In the genomic region with DNA sequence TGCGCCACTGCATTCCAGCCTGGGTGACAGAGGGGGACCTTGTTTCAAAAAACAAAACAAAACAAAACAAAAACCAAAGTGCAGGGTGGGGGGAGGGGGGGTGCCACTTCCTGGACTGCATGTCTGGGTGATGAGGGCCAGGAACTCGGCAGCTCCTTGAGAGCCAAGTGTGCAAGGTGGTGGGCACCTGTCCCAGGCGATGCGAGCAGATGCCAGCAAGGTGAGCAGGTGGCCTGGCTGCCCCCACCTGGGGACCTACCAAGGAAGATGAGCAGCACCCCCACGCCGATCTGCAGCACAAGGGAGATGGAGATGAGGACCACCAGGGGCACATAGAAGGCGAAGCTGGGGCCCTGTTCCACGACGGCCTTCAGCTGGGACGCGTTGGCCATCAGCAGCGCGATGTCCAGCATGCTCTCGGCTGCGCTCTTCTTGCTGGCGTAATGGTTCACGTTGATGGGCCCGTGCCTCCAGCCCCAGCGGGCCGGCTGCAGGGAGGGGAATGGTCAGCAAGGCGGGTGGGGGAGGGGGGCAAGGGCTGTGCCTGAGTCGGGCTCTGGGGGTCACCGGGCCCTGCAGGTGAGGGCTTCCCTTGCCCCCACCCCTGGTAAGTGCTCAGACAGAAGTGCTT, we compare ENCODE assay signal across 10 cellular contexts. TPM values are rescaled to one million over a fixed set of nuclear protein-coding genes. Genes with fewer than 3 reads are reported as not detected.
A peak's percentile ranks its signal among the peaks of the same experiment; 100 is the strongest.
DNase-seq lines count a peak whose midpoint lies in the region; ATAC-seq and TF ChIP-seq lines count a peak whose summit lies in the region.
"Had no signal": no experiment of that assay in that cellular context is flagged by ENCODE, and none has a peak within 500 bp of the region (broad histone marks: within the 10 kb centered on the region; RNA-seq: fewer than 3 reads in every experiment).

No MANE protein-coding gene starts in this region.

- H3K27me3 ChIP-seq in BE2C = no peaks in the 10 kb centered on the region
- H3K27me3 ChIP-seq in Peyer's patch = no peaks in the 10 kb centered on the region
- H3K27me3 ChIP-seq in endodermal cell (ENCODE audit: control insufficient read depth, insufficient read depth, low read length, poor library complexity, severe bottlenecking) = no peaks in the 10 kb centered on the region

- no peak overlapping the region for H3K27ac Mint-ChIP-seq in endodermal cell
- H3K27ac Mint-ChIP-seq in endothelial cell (ENCODE audit: unreplicated experiment) = no peak overlapping the region

- H3K4me1 ChIP-seq in BE2C (peaks cover 15% of the 10 kb centered on the region; the same call in 1 of the 2 replicates), Peyer's patch (peaks cover 0 to 53% (median 16%) of the 10 kb centered on the region in 4 donors), endodermal cell (ENCODE audit: control insufficient read depth, insufficient read depth, low read length) (no peaks in the 10 kb centered on the region)

- H3K4me3 ChIP-seq in BE2C (ENCODE audit: low read depth, low read length) = no peak overlapping the region
- H3K4me3 ChIP-seq in Peyer's patch = no peak overlapping the region
- H3K4me3 ChIP-seq in endodermal cell (ENCODE audit: low read length) = no peak overlapping the region

- no peaks in the 10 kb centered on the region for H3K9me3 ChIP-seq in BE2C
- H3K9me3 ChIP-seq in Peyer's patch = no peaks in the 10 kb centered on the region
- no peaks in the 10 kb centered on the region for H3K9me3 ChIP-seq in endodermal cell (ENCODE audit: control insufficient read depth, low read length)

- WGBS in endodermal cell (ENCODE audit: insufficient coverage in 1 of 2, insufficient read length in 1 of 2), 2 experiments = 92% methylated on average over 15 to 23 of the region's 23 CpGs

- H3K27ac ChIP-seq in Peyer's patch = peak overlapping the region in 3 of 4 donors; percentile 30 to 46 (median 42)
- no peak overlapping the region for H3K27ac ChIP-seq in endodermal cell (ENCODE audit: low read depth, low read length)

- TF ChIP-seq CTCF in BE2C (IDR thresholded peaks at IDR 0.05; ENCODE audit: low read depth, low read length) (no peak), Peyer's patch (IDR thresholded peaks at IDR 0.05) (no peak), endodermal cell (conservative IDR thresholded peaks at IDR 0.05) (no peak), omental fat pad (IDR thresholded peaks at IDR 0.05) (no peak), endothelial cell (IDR thresholded peaks at IDR 0.05; ENCODE audit: unreplicated experiment) (no peak)

- ATAC-seq in omental fat pad (ENCODE audit: low FRiP score) (no peak), HG03521 (IDR thresholded peaks at IDR 0.05; ENCODE audit: unreplicated experiment) (no peak)

- peaks cover 14% of the 10 kb centered on the region for H3K36me3 Mint-ChIP-seq in endodermal cell (ENCODE audit: low read depth)
- peaks cover 8% of the 10 kb centered on the region for H3K36me3 Mint-ChIP-seq in endothelial cell (ENCODE audit: low read depth, unreplicated experiment)

- H3K9me3 Mint-ChIP-seq in endodermal cell (no peaks in the 10 kb centered on the region), endothelial cell (ENCODE audit: unreplicated experiment) (no peaks in the 10 kb centered on the region)

- H3K27me3 Mint-ChIP-seq in endodermal cell (ENCODE audit: insufficient read depth) (no peaks in the 10 kb centered on the region), endothelial cell (ENCODE audit: unreplicated experiment) (peaks cover 9% of the 10 kb centered on the region)

- H3K4me3 Mint-ChIP-seq in endodermal cell (no peak overlapping the region), endothelial cell (ENCODE audit: unreplicated experiment) (no peak overlapping the region)

- no peak overlapping the region for H3K9ac ChIP-seq in endodermal cell (ENCODE audit: extremely low read depth, low read length, poor library complexity, severe bottlenecking)

- H3K36me3 ChIP-seq in BE2C (peaks cover 17% of the 10 kb centered on the region), Peyer's patch (peaks cover 0 to 41% (median 0%) of the 10 kb centered on the region in 3 donors), endodermal cell (ENCODE audit: control insufficient read depth, insufficient read depth, low read length) (no peaks in the 10 kb centered on the region)

- no peak for TF ChIP-seq POLR2A in Peyer's patch (IDR thresholded peaks at IDR 0.05)

- DNase-seq in BE2C = peak; percentile 9
- peak in 2 of 3 donors; percentile 43 to 44 for DNase-seq in Peyer's patch
- DNase-seq in endodermal cell = peak; percentile 42
- DNase-seq in omental fat pad (ENCODE audit: low spot score) = peak; percentile 20
- no peak for DNase-seq in endothelial cell (ENCODE audit: low spot score)
- no peak for DNase-seq in NCI-H524 (lab: John Stamatoyannopoulos, UW)
- DNase-seq in pons (ENCODE audit: low spot score) = no peak
- DNase-seq: GOT3, NCI-H2081 treated with DMSO at 0.1 percent for 48 hours had no signal

- H3K4me1 Mint-ChIP-seq in endodermal cell (peaks cover under 1% of the 10 kb centered on the region), endothelial cell (ENCODE audit: unreplicated experiment) (peaks cover 37% of the 10 kb centered on the region)

RNA-seq across cellular contexts. Expression of gene NINJ1, which starts 7.8 kb away (rescaled TPM):
- polyA plus RNA-seq in BE2C (2012; ENCODE audit: insufficient read depth, insufficient read length, low read depth) = 104 TPM
- total RNA-seq in Peyer's patch = 10 to 100 TPM; 47.0 to 56.8 (median 54.5) TPM
- 10 to 100 TPM; 24.2 to 32.0 TPM for total RNA-seq in endodermal cell
- polyA plus RNA-seq in endodermal cell (2013, experiment 1 of 2) = 29.8 TPM
- polyA plus RNA-seq in endodermal cell (2013, experiment 2 of 2) = 28.4 TPM
- 100 to 1,000 TPM in 2 of 4 donors, 10 to 100 TPM in 2; 63.3 to 137 (median 104) TPM for total RNA-seq in omental fat pad
- 34.2 TPM for total RNA-seq in endothelial cell (ENCODE audit: unreplicated experiment)

RNA-seq across cellular contexts. Expression of gene CARD19, which starts 30.2 kb away (rescaled TPM):
- polyA plus RNA-seq in BE2C (2012; ENCODE audit: insufficient read depth, insufficient read length, low read depth) = 90.7 TPM
- total RNA-seq in Peyer's patch = 10 to 100 TPM; 34.7 to 74.4 (median 58.9) TPM
- total RNA-seq in endodermal cell = 10 to 100 TPM; 16.4 to 21.9 TPM
- polyA plus RNA-seq in endodermal cell (2013, experiment 1 of 2) = 32.1 TPM
- polyA plus RNA-seq in endodermal cell (2013, experiment 2 of 2) = 29.8 TPM
- 10 to 100 TPM; 45.7 to 76.5 (median 57.9) TPM for total RNA-seq in omental fat pad
- total RNA-seq in endothelial cell (ENCODE audit: unreplicated experiment) = 13.2 TPM

RNA-seq across cellular contexts. Expression of gene WNK2, which starts 57.7 kb away (rescaled TPM):
- polyA plus RNA-seq in BE2C (2012; ENCODE audit: insufficient read depth, insufficient read length, low read depth) = 7.2 TPM
- total RNA-seq in Peyer's patch (100 to 1,000 TPM; 155 to 577 (median 259) TPM), endodermal cell (10 to 100 TPM; 46.1 to 48.8 TPM), omental fat pad (1 to 10 TPM in 1 of 4 donors, under 1 TPM in 3; 0.28 to 1.7 (median 0.47) TPM), endothelial cell (ENCODE audit: unreplicated experiment) (0.82 TPM)
- polyA plus RNA-seq in endodermal cell (2013, experiment 1 of 2) = 34.8 TPM
- 29.3 TPM for polyA plus RNA-seq in endodermal cell (2013, experiment 2 of 2)

Comparison
In these comparisons a context has a peak if more than half of its experiments do, and no peak if none do; other contexts are left out.
1. DNase-seq: peak in BE2C (single experiment), Peyer's patch (2 of 3), endodermal cell (single experiment) and omental fat pad (single experiment); none in endothelial cell (single experiment), NCI-H524 (0 of 2) and pons (single experiment).
2. RNA of gene WNK2, which starts 57.7 kb away (total RNA-seq): 155 to 577 TPM in Peyer's patch and 46.1 to 48.8 TPM in endodermal cell; 0.82 TPM in endothelial cell (single experiment) and 0.28 to 1.7 TPM in omental fat pad; every median in the first group is over 10 times any median in the second.